In genomic region chr3:195195321-195196209, GRCh38 we compare ENCODE assay signal across 10 cellular contexts.
DNase-seq lines count a peak whose midpoint lies in the region; ATAC-seq and TF ChIP-seq lines count a peak whose summit lies in the region.
"Had no signal": no experiment of that assay in that cellular context is flagged by ENCODE, and none has a peak within 500 bp of the region (broad histone marks: within the 10 kb centered on the region; RNA-seq: fewer than 3 reads in every experiment).

No MANE protein-coding gene starts in this region.

- H3K4me3 ChIP-seq in BLaER1 (no peak overlapping the region), astrocyte of the spinal cord (ENCODE audit: low read depth, low read length) (no peak overlapping the region)
- H3K4me3 ChIP-seq: spleen, tibial artery had no signal

- H3K9me3 ChIP-seq in BLaER1, result peaks cover 17% of the 10 kb centered on the region

- peaks cover 14% of the 10 kb centered on the region for H3K36me3 ChIP-seq in BLaER1

- H3K27me3 ChIP-seq in BLaER1, result no peaks in the 10 kb centered on the region
- H3K27me3 ChIP-seq: spleen, tibial artery had no signal

- no peak; the same call in 1 of the 2 replicates for TF ChIP-seq EP300 in Ishikawa (IDR thresholded peaks at IDR 0.05; ENCODE audit: borderline replicate concordance)

- H3K4me1 ChIP-seq in BLaER1, result peaks cover 24% of the 10 kb centered on the region

- TF ChIP-seq CTCF in astrocyte of the spinal cord (IDR thresholded peaks at IDR 0.05; ENCODE audit: low read depth, low read length), result peak; percentile 19

- no peak overlapping the region; the same call in 1 of the 2 replicates for H3K9ac ChIP-seq in BLaER1

- TF ChIP-seq RAD21 in Ishikawa (IDR thresholded peaks at IDR 0.05; ENCODE audit: low read depth), result no peak

- H3K27ac ChIP-seq in BLaER1, result no peak overlapping the region
- H3K27ac ChIP-seq: spleen, tibial artery had no signal

- peaks cover 10% of the 10 kb centered on the region for H4K20me1 ChIP-seq in BLaER1

- DNase-seq in astrocyte of the spinal cord (ENCODE audit: low read depth, low spot score) (peak; percentile 69), inferior parietal cortex (ENCODE audit: extremely low spot score) (peak; percentile 84)
- no peak for DNase-seq in stimulated activated CD4-positive, alpha-beta T cell treated with anti-CD3 and anti-CD28 coated beads, Interleukin-4, amount 100 ng/mL, for 1 hour
- DNase-seq: spleen had no signal

- ATAC-seq in GM21717 (IDR thresholded peaks at IDR 0.05; ENCODE audit: unreplicated experiment) (no peak), GM18909 (IDR thresholded peaks at IDR 0.05; ENCODE audit: poor library complexity, unreplicated experiment) (no peak), HG02588 (IDR thresholded peaks at IDR 0.05; ENCODE audit: unreplicated experiment) (no peak)

- H3K4me2 ChIP-seq in BLaER1, result peak overlapping the region; percentile 65

- in situ Hi-C loops in astrocyte of the spinal cord (cut with HindIII; ENCODE audit: low sequenced_read_pairs), result no loop called here

TF ChIP-seq in Ishikawa, 13 proteins besides CTCF, POLR2A, EP300 and RAD21:
- TF ChIP-seq CREB1 (IDR thresholded peaks at IDR 0.05; ENCODE audit: low read depth) (no peak), TAF1 (IDR thresholded peaks at IDR 0.05; ENCODE audit: low read depth) (no peak), CEBPB (IDR thresholded peaks at IDR 0.05) (no peak), MAX (IDR thresholded peaks at IDR 0.05) (peak; percentile 46), ZBTB7A (IDR thresholded peaks at IDR 0.05; ENCODE audit: low read depth) (peak; percentile 65; the same call in 1 of the 2 replicates), EGR1 (IDR thresholded peaks at IDR 0.05) (no peak), TCF12 (IDR thresholded peaks at IDR 0.05; ENCODE audit: low read depth) (peak; percentile 59), YY1 (IDR thresholded peaks at IDR 0.05; ENCODE audit: low read depth) (0 out of 2 replicates have a peak, but pooled peaks have one; percentile 11), FOXM1 (IDR thresholded peaks at IDR 0.05; ENCODE audit: borderline replicate concordance, low read depth) (no peak), NFIC (IDR thresholded peaks at IDR 0.05) (no peak), REST (IDR thresholded peaks at IDR 0.05; ENCODE audit: low read depth) (peak; percentile 44; the same call in 1 of the 2 replicates), USF1 (IDR thresholded peaks at IDR 0.05) (no peak)
